7 cellular contexts compared by ENCODE assay signal in genomic region chr16:15154005-15154404, GRCh38. TPM values are rescaled to one million over a fixed set of nuclear protein-coding genes. Genes with fewer than 3 reads are reported as not detected.
DNase-seq lines count a peak whose midpoint lies in the region; ATAC-seq and TF ChIP-seq lines count a peak whose summit lies in the region.
"Not testable (repeated sequence)": the region's sequence is repeated elsewhere in the genome, so short reads cannot be mapped to it uniquely, and the experiment has no call there.

No MANE protein-coding gene starts in this region.

- peak overlapping the region; percentile 71 for H3K4me3 Mint-ChIP-seq in activated CD4-positive, alpha-beta T cell treated with anti-CD3 and anti-CD28 coated beads, Interleukin-2, amount 10 ng/mL, durations not matched to agents 7 days and 5 days
- peak overlapping the region; percentile 71 for H3K4me3 Mint-ChIP-seq in glutamatergic neuron (ENCODE audit: unreplicated experiment)

- not testable (repeated sequence) for H3K36me3 ChIP-seq in body of pancreas (replicated peaks in 1 of 2; ENCODE audit: insufficient read depth in 1 of 2, low read depth in 2 of 2); skeletal muscle tissue (ENCODE audit: control insufficient read depth in 3 of 3, insufficient read depth in 3 of 3, low read length in 3 of 3)

- H3K27ac Mint-ChIP-seq in activated CD4-positive, alpha-beta T cell treated with anti-CD3 and anti-CD28 coated beads, Interleukin-2, amount 10 ng/mL, durations not matched to agents 7 days and 5 days: peak overlapping the region; percentile 72
- not testable (repeated sequence) for H3K27ac Mint-ChIP-seq in glutamatergic neuron (ENCODE audit: unreplicated experiment)

- POLR2A ChIA-PET in activated CD4-positive, alpha-beta T cell treated with anti-CD3 and anti-CD28 coated beads, Interleukin-2, amount 10 ng/mL, durations not matched to agents 7 days and 5 days (lab: Charles Lee): not testable (repeated sequence)

- intact Hi-C loops in body of pancreas (cut with DNase I): not testable (repeated sequence)

- not testable (repeated sequence) for TF ChIP-seq CTCF in GM12864 (IDR thresholded peaks at IDR 0.05; ENCODE audit: low read depth, low read length, missing control alignments); body of pancreas (IDR thresholded peaks at IDR 0.05); glutamatergic neuron (IDR thresholded peaks at IDR 0.05; ENCODE audit: partially characterized antibody, unreplicated experiment)

- H3K4me1 Mint-ChIP-seq in activated CD4-positive, alpha-beta T cell treated with anti-CD3 and anti-CD28 coated beads, Interleukin-2, amount 10 ng/mL, durations not matched to agents 7 days and 5 days; glutamatergic neuron (ENCODE audit: low read depth, unreplicated experiment): not testable (repeated sequence)

- not testable (repeated sequence) for H3K9me3 Mint-ChIP-seq in activated CD4-positive, alpha-beta T cell treated with anti-CD3 and anti-CD28 coated beads, Interleukin-2, amount 10 ng/mL, durations not matched to agents 7 days and 5 days; glutamatergic neuron (ENCODE audit: unreplicated experiment)

- not testable (repeated sequence) for DNase-seq in GM12864 (ENCODE audit: low read depth)
- peak; percentile 6 for DNase-seq in NCI-H748 (lab: John Stamatoyannopoulos, UW; ENCODE audit: unreplicated experiment)
- peak; percentile 30 for DNase-seq in activated CD4-positive, alpha-beta T cell treated with anti-CD3 and anti-CD28 coated beads, Interleukin-2, amount 10 ng/mL, durations not matched to agents 7 days and 5 days
- peak; percentile 25 to 50 (median 38) for DNase-seq in body of pancreas
- peak; percentile 50 for DNase-seq in glutamatergic neuron

- H3K9me3 ChIP-seq in body of pancreas; mononuclear cell (ENCODE audit: low read depth, low read length); skeletal muscle tissue (ENCODE audit: control insufficient read depth in 3 of 3, low read length in 3 of 3): not testable (repeated sequence)

- H3K9ac ChIP-seq in skeletal muscle tissue (ENCODE audit: low read depth in 1 of 3, low read length in 3 of 3): peak overlapping the region in 2 of 3 donors; percentile 50 to 62

- H3K27me3 Mint-ChIP-seq in activated CD4-positive, alpha-beta T cell treated with anti-CD3 and anti-CD28 coated beads, Interleukin-2, amount 10 ng/mL, durations not matched to agents 7 days and 5 days; glutamatergic neuron (ENCODE audit: unreplicated experiment): not testable (repeated sequence)

- H3K4me3 ChIP-seq in GM12864 (ENCODE audit: low read depth, low read length): peak overlapping the region; percentile 50
- peak overlapping the region; percentile 17 to 25 for H3K4me3 ChIP-seq in body of pancreas
- peak overlapping the region; percentile 26 for H3K4me3 ChIP-seq in mononuclear cell (ENCODE audit: low read length)
- H3K4me3 ChIP-seq in skeletal muscle tissue (ENCODE audit: low read length in 3 of 3): peak overlapping the region in 2 of 3 donors; percentile 54 to 56

- H3K36me3 Mint-ChIP-seq in activated CD4-positive, alpha-beta T cell treated with anti-CD3 and anti-CD28 coated beads, Interleukin-2, amount 10 ng/mL, durations not matched to agents 7 days and 5 days (ENCODE audit: low read depth); glutamatergic neuron (ENCODE audit: unreplicated experiment): not testable (repeated sequence)

- CTCF ChIA-PET in activated CD4-positive, alpha-beta T cell treated with anti-CD3 and anti-CD28 coated beads, Interleukin-2, amount 10 ng/mL, durations not matched to agents 7 days and 5 days (lab: Charles Lee): not testable (repeated sequence)

- TF ChIP-seq POLR2A in body of pancreas (IDR thresholded peaks at IDR 0.05): not testable (repeated sequence)

- peak overlapping the region in 3 of 4 donors; percentile 44 to 68 (median 56) for H3K27ac ChIP-seq in body of pancreas
- not testable (repeated sequence) for H3K27ac ChIP-seq in skeletal muscle tissue (ENCODE audit: low read depth, low read length)

- no CpG with 5 or more reads among the region's 48 CpGs for WGBS in body of pancreas, 2 donors

- ATAC-seq in body of pancreas: not testable (repeated sequence)

- H3K4me1 ChIP-seq in body of pancreas; mononuclear cell (ENCODE audit: insufficient read depth, low read length); skeletal muscle tissue (ENCODE audit: control insufficient read depth in 3 of 3, insufficient read depth in 3 of 3, low read length in 3 of 3): not testable (repeated sequence)

- H3K27me3 ChIP-seq in body of pancreas; mononuclear cell (ENCODE audit: insufficient read depth, low read length); skeletal muscle tissue (ENCODE audit: control insufficient read depth in 3 of 3, insufficient read depth in 3 of 3, low read length in 3 of 3): not testable (repeated sequence)

RNA-seq across cellular contexts. Expression of gene RRN3, which starts 59.9 kb away (rescaled TPM):
- 10 to 100 TPM; 27.4 to 27.9 TPM for total RNA-seq in activated CD4-positive, alpha-beta T cell treated with anti-CD3 and anti-CD28 coated beads, Interleukin-2, amount 10 ng/mL, durations not matched to agents 7 days and 5 days
- total RNA-seq in body of pancreas (10 to 100 TPM; 12.2 to 12.5 TPM), glutamatergic neuron (ENCODE audit: unreplicated experiment) (50.0 TPM), mononuclear cell (37.9 TPM), skeletal muscle tissue (26.6 TPM)
